13 cellular contexts compared by ENCODE assay signal in genomic region chr13:52845334-52845761, GRCh38. TPM values are rescaled to one million over a fixed set of nuclear protein-coding genes. Genes with fewer than 3 reads are reported as not detected.
DNase-seq lines count a peak whose midpoint lies in the region; ATAC-seq and TF ChIP-seq lines count a peak whose summit lies in the region.
"Had no signal": no experiment of that assay in that cellular context is flagged by ENCODE, and none has a peak within 500 bp of the region (broad histone marks: within the 10 kb centered on the region; RNA-seq: fewer than 3 reads in every experiment).

No MANE protein-coding gene starts in this region.

- H3K23me2 ChIP-seq in H9 (ENCODE audit: insufficient read length, low read depth, low read length, poor library complexity, severe bottlenecking) = peaks cover 24% of the 10 kb centered on the region

- H4K20me1 ChIP-seq in H9 (ENCODE audit: control insufficient read depth, insufficient read depth, insufficient read length) = peaks cover 3% of the 10 kb centered on the region

- TF ChIP-seq CTCF in H9 (conservative IDR thresholded peaks at IDR 0.05) = peak; percentile 24; the same call in 1 of the 3 replicates

- H3K27ac Mint-ChIP-seq in H9 = no peak overlapping the region
- no peak overlapping the region for H3K27ac Mint-ChIP-seq in activated naive CD8-positive, alpha-beta T cell treated with anti-CD3 and anti-CD28 coated beads, Interleukin-2, amount 50 U/mL, for 24 hours
- H3K27ac Mint-ChIP-seq in naive thymus-derived CD8-positive, alpha-beta T cell = no peak overlapping the region

- peaks cover 5% of the 10 kb centered on the region; the same call in 1 of the 2 replicates for H3K4me1 ChIP-seq in H9 (ENCODE audit: insufficient read depth, low read length)

- DNase-seq in DMS79 treated with DMSO at 0.1 percent for 48 hours (lab: John Stamatoyannopoulos, UW) = peak; percentile 36
- DNase-seq in DMS79 (lab: John Stamatoyannopoulos, UW) = no peak
- DNase-seq in H9 = peak; percentile 61
- DNase-seq in activated naive CD8-positive, alpha-beta T cell treated with anti-CD3 and anti-CD28 coated beads, Interleukin-2, amount 50 U/mL, for 24 hours = peak; percentile 13
- no peak for DNase-seq in naive thymus-derived CD8-positive, alpha-beta T cell
- DNase-seq in GF-D8 (lab: John Stamatoyannopoulos, UW) = no peak

- no peak overlapping the region for H3K4ac ChIP-seq in H9 (ENCODE audit: low read depth, low read length)

- no peak overlapping the region for H3K56ac ChIP-seq in H9 (ENCODE audit: insufficient read length, low read depth, low read length)

- H4K91ac ChIP-seq in H9 (ENCODE audit: insufficient read length, low read depth, low read length) = no peak overlapping the region

- H3K4me1 Mint-ChIP-seq in H9 = peaks cover 22 to 34% of the 10 kb centered on the region in 2 experiments
- H3K4me1 Mint-ChIP-seq in activated naive CD8-positive, alpha-beta T cell treated with anti-CD3 and anti-CD28 coated beads, Interleukin-2, amount 50 U/mL, for 24 hours = peaks cover 10% of the 10 kb centered on the region
- H3K4me1 Mint-ChIP-seq in naive thymus-derived CD8-positive, alpha-beta T cell = peaks cover 8 to 26% (median 17%) of the 10 kb centered on the region in 4 donors

- H3K27ac ChIP-seq in H9 (ENCODE audit: insufficient read length, low read depth, low read length) = no peak overlapping the region
- H3K27ac ChIP-seq: epithelial cell of prostate, HL-60, tibial nerve had no signal

- no peak overlapping the region for H3K18ac ChIP-seq in H9 (ENCODE audit: insufficient read length, low read depth, low read length)

- peaks cover 2 to 5% of the 10 kb centered on the region in 2 experiments; a peak in 4 of 5 replicates for H3K9me3 Mint-ChIP-seq in H9
- H3K9me3 Mint-ChIP-seq in activated naive CD8-positive, alpha-beta T cell treated with anti-CD3 and anti-CD28 coated beads, Interleukin-2, amount 50 U/mL, for 24 hours = no peaks in the 10 kb centered on the region
- peaks cover 0 to 16% (median 5%) of the 10 kb centered on the region in 9 donors for H3K9me3 Mint-ChIP-seq in naive thymus-derived CD8-positive, alpha-beta T cell

- H3K9me3 ChIP-seq in H9 (ENCODE audit: control insufficient read depth, low read depth, low read length) = no peaks in the 10 kb centered on the region
- H3K9me3 ChIP-seq: tibial nerve had no signal

- no peak overlapping the region for H2BK20ac ChIP-seq in H9 (ENCODE audit: low read depth, low read length, poor library complexity, severe bottlenecking)

- no peak overlapping the region for H2BK120ac ChIP-seq in H9 (ENCODE audit: low read depth, low read length, poor library complexity, severe bottlenecking)

- no peak overlapping the region for H3K9ac ChIP-seq in H9 (ENCODE audit: extremely low read depth, insufficient read length, low read length)

- no peaks in the 10 kb centered on the region for H3K79me2 ChIP-seq in H9 (ENCODE audit: insufficient read depth, low read length)

- H2BK12ac ChIP-seq in H9 (ENCODE audit: insufficient read length, low read depth, low read length) = no peak overlapping the region

- no peak overlapping the region for H2AFZ ChIP-seq in H9 (ENCODE audit: low read length)

- H2BK15ac ChIP-seq in H9 (ENCODE audit: low read depth, low read length) = no peak overlapping the region

- H3K36me3 Mint-ChIP-seq in H9 (ENCODE audit: insufficient read depth in 1 of 3, low read depth in 3 of 3) = peaks cover 3 to 13% (median 9%) of the 10 kb centered on the region in 3 experiments; a peak in 6 of 7 replicates
- H3K36me3 Mint-ChIP-seq in activated naive CD8-positive, alpha-beta T cell treated with anti-CD3 and anti-CD28 coated beads, Interleukin-2, amount 50 U/mL, for 24 hours (ENCODE audit: low read depth) = peaks cover 7% of the 10 kb centered on the region
- peaks cover 0 to 19% (median 16%) of the 10 kb centered on the region in 3 donors for H3K36me3 Mint-ChIP-seq in naive thymus-derived CD8-positive, alpha-beta T cell

- H4K5ac ChIP-seq in H9 (ENCODE audit: insufficient read length, low read depth, low read length) = no peak overlapping the region

- no CpG with 5 or more reads among the region's 16 CpGs for WGBS in H9 (ENCODE audit: extremely low coverage, insufficient read length, low lambda C conversion rate)

- peaks cover 39% of the 10 kb centered on the region for H3K27me3 ChIP-seq in H9 (ENCODE audit: insufficient read depth, low read length)

- no peak for TF ChIP-seq POLR2A in GM18505 (IDR thresholded peaks at IDR 0.05; ENCODE audit: borderline replicate concordance, extremely low read depth, insufficient read depth, insufficient read length)

- H3T11ph ChIP-seq in H9 (ENCODE audit: low read length) = no peak overlapping the region

- POLR2A ChIA-PET in naive thymus-derived CD8-positive, alpha-beta T cell (lab: Charles Lee) = no interaction called here

- H2AK5ac ChIP-seq in H9 (ENCODE audit: insufficient read length, low read length) = no peak overlapping the region

- peak overlapping the region; percentile 16 for H3K4me2 ChIP-seq in H9 (ENCODE audit: insufficient read depth, insufficient read length, low read length)

- H3K79me1 ChIP-seq in H9 (ENCODE audit: insufficient read depth, low read depth, low read length, poor library complexity, severe bottlenecking) = no peaks in the 10 kb centered on the region

- peak overlapping the region; percentile 30 to 54; a peak in 3 of 5 replicates for H3K4me3 Mint-ChIP-seq in H9
- no peak overlapping the region for H3K4me3 Mint-ChIP-seq in activated naive CD8-positive, alpha-beta T cell treated with anti-CD3 and anti-CD28 coated beads, Interleukin-2, amount 50 U/mL, for 24 hours
- peak overlapping the region in 6 of 10 donors; percentile 15 to 60 (median 52) for H3K4me3 Mint-ChIP-seq in naive thymus-derived CD8-positive, alpha-beta T cell

- no peak overlapping the region for H4K8ac ChIP-seq in H9 (replicated peaks; ENCODE audit: insufficient read length, low read depth, low read length)

- H3K23ac ChIP-seq in H9 (ENCODE audit: insufficient read length, low read depth, low read length) = no peak overlapping the region

- no peak overlapping the region for H2BK5ac ChIP-seq in H9 (ENCODE audit: insufficient read length, low read length)

- peaks cover 75% of the 10 kb centered on the region for H3K27me3 Mint-ChIP-seq in H9 (ENCODE audit: low read depth)
- H3K27me3 Mint-ChIP-seq in activated naive CD8-positive, alpha-beta T cell treated with anti-CD3 and anti-CD28 coated beads, Interleukin-2, amount 50 U/mL, for 24 hours = peaks cover 60% of the 10 kb centered on the region
- H3K27me3 Mint-ChIP-seq in naive thymus-derived CD8-positive, alpha-beta T cell = peaks cover 38 to 68% (median 58%) of the 10 kb centered on the region in 5 donors

- ATAC-seq in activated naive CD8-positive, alpha-beta T cell treated with anti-CD3 and anti-CD28 coated beads, Interleukin-2, amount 50 U/mL, for 24 hours = no peak
- ATAC-seq in naive thymus-derived CD8-positive, alpha-beta T cell = no peak
- ATAC-seq in HG03432 (IDR thresholded peaks at IDR 0.05; ENCODE audit: unreplicated experiment) (no peak), GM18505 (IDR thresholded peaks at IDR 0.05; ENCODE audit: unreplicated experiment) (no peak)

- no peak overlapping the region for H3K14ac ChIP-seq in H9 (ENCODE audit: insufficient read depth, low read length)

RNA-seq across cellular contexts. Expression of gene PCDH8, which starts 3.1 kb away (rescaled TPM):
- total RNA-seq in H9 (2021) = 2.1 and 3.2 TPM in 2 replicates
- not detected for total RNA-seq in naive thymus-derived CD8-positive, alpha-beta T cell
- polyA plus RNA-seq in naive thymus-derived CD8-positive, alpha-beta T cell = not detected
- total RNA-seq: mononuclear cell; T-helper 1 cell treated with Interleukin-12 subunit alpha and Interleukin-12 subunit beta and Interleukin-4 antibody, amounts not matched to agents 30 ng/mL and 1 ng/mL, for 36 hours had no signal

Comparison
In these comparisons a context has a peak if more than half of its experiments do, and no peak if none do; other contexts are left out.
1. DNase-seq: peak in DMS79 treated with DMSO at 0.1 percent for 48 hours (single experiment), H9 (single experiment) and activated naive CD8-positive, alpha-beta T cell treated with anti-CD3 and anti-CD28 coated beads, Interleukin-2, amount 50 U/mL, for 24 hours (single experiment); none in DMS79 (single experiment), naive thymus-derived CD8-positive, alpha-beta T cell (0 of 10) and GF-D8 (single experiment).